Comparison of ENCODE assay signal across 8 cellular contexts in genomic region chr1:48093696-48094518, GRCh38.
DNase-seq lines count a peak whose midpoint lies in the region; ATAC-seq and TF ChIP-seq lines count a peak whose summit lies in the region.

No MANE protein-coding gene starts in this region.

- dilution Hi-C loops in IMR-90 (cut with HindIII; ENCODE audit: low sequenced_read_pairs, unreplicated experiment): no loop called here

- TF ChIP-seq POLR2A in IMR-90 (IDR thresholded peaks at IDR 0.05; ENCODE audit: low read depth, low read length) (no peak), prostate gland (IDR thresholded peaks at IDR 0.05) (no peak)

- H3K56ac ChIP-seq in IMR-90 (ENCODE audit: extremely low read depth, insufficient read depth, low read length): no peak overlapping the region

- intact Hi-C loops in IMR-90 (cut with micrococcal nuclease): no loop called here
- intact Hi-C loops in PC-3 (cut with micrococcal nuclease): loop anchor here (1.0 kb wide), 1 partner anchor 108 kb away; no protein-coding TSS in a partner anchor
- intact Hi-C loops in prostate gland (cut with DNase I): no loop called here

- no peak overlapping the region for H3K14ac ChIP-seq in IMR-90 (replicated peaks; ENCODE audit: low read depth, low read length)

- POLR2A ChIA-PET in IMR-90 (lab: Charles Lee; ENCODE audit: unreplicated experiment): no interaction called here
- POLR2A ChIA-PET in PC-3 (lab: Charles Lee; ENCODE audit: unreplicated experiment): no interaction called here

- no TSS peak for BruUV-seq in IMR-90 (replicated peaks; lab: Mats Ljungman, UMichigan)
- no TSS peak for BruUV-seq in PC-3 (replicated peaks; lab: Mats Ljungman, UMichigan)

- no peak overlapping the region for H2AK5ac ChIP-seq in IMR-90 (ENCODE audit: low read depth, low read length)

- H3K9me3 ChIP-seq in IMR-90 (ENCODE audit: control insufficient read depth, insufficient read depth, low read length) (no peaks in the 10 kb centered on the region), PC-3 (ENCODE audit: low read length) (no peaks in the 10 kb centered on the region), prostate gland (no peaks in the 10 kb centered on the region)

- H2BK15ac ChIP-seq in IMR-90 (ENCODE audit: low read depth, low read length): no peak overlapping the region

- H3K79me2 ChIP-seq in PC-3 (ENCODE audit: low read length): no peaks in the 10 kb centered on the region

- ATAC-seq in GM21526 (IDR thresholded peaks at IDR 0.05; ENCODE audit: low FRiP score, unreplicated experiment) (peak; percentile 99), IMR-90 (ENCODE audit: low read depth) (no peak), PC-3 (peak; percentile 98)

- H3K4me3 ChIP-seq in IMR-90 (ENCODE audit: insufficient read depth, low read depth, low read length): no peak overlapping the region
- peak overlapping the region; percentile 51 for H3K4me3 ChIP-seq in PC-3 (ENCODE audit: low read length)
- no peak overlapping the region for H3K4me3 ChIP-seq in fibroblast of villous mesenchyme (ENCODE audit: low read depth, low read length)
- H3K4me3 ChIP-seq in prostate gland: no peak overlapping the region

- H3K36me3 ChIP-seq in IMR-90 (ENCODE audit: control insufficient read depth, insufficient read depth, low read length) (no peaks in the 10 kb centered on the region), PC-3 (ENCODE audit: low read depth, low read length) (no peaks in the 10 kb centered on the region), prostate gland (no peaks in the 10 kb centered on the region)

- no peak overlapping the region for H3K18ac ChIP-seq in IMR-90 (ENCODE audit: low read depth, low read length)

- H3K9me1 ChIP-seq in IMR-90 (ENCODE audit: insufficient read depth, low read length): no peaks in the 10 kb centered on the region

- H3K27ac ChIP-seq in IMR-90 (ENCODE audit: insufficient read depth, low read length) (no peak overlapping the region), PC-3 (ENCODE audit: low read length) (no peak overlapping the region), prostate gland (no peak overlapping the region)

- H3K4me2 ChIP-seq in IMR-90 (ENCODE audit: low read depth, low read length) (no peak overlapping the region), PC-3 (ENCODE audit: low read length) (peak overlapping the region; percentile 78)

- no peak overlapping the region for H4K5ac ChIP-seq in IMR-90 (ENCODE audit: low read depth, low read length)

- H4K20me1 ChIP-seq in IMR-90 (ENCODE audit: insufficient read depth, low read length): no peaks in the 10 kb centered on the region
- H4K20me1 ChIP-seq in PC-3 (ENCODE audit: low read length): no peaks in the 10 kb centered on the region

- H3K23ac ChIP-seq in IMR-90 (ENCODE audit: low read depth, low read length): no peak overlapping the region

- H3F3A ChIP-seq in PC-3 (ENCODE audit: low read length, unreplicated experiment): no peaks in the 10 kb centered on the region

- H3K4ac ChIP-seq in IMR-90 (ENCODE audit: low read depth, low read length): no peak overlapping the region

- TF ChIP-seq RAD21 in IMR-90 (IDR thresholded peaks at IDR 0.05; ENCODE audit: low read length): peak; percentile 23; the same call in 1 of the 2 replicates

- H3K79me1 ChIP-seq in IMR-90 (ENCODE audit: low read depth in 1 of 2, low read length in 2 of 2): no peaks in the 10 kb centered on the region

- H2AK9ac ChIP-seq in IMR-90 (replicated peaks; ENCODE audit: low read depth, low read length, poor library complexity): no peak overlapping the region

- CTCF ChIA-PET in IMR-90 (lab: Yijun Ruan, JAX) (no interaction called here), PC-3 (lab: Charles Lee) (interaction anchor here (1.0 to 1.5 kb wide), 3 partner anchors 11 to 109 kb away, joined by 5 to 10 read pairs (median 7); no protein-coding TSS in a partner anchor)

- H2AFZ ChIP-seq in IMR-90 (replicated peaks; ENCODE audit: low read length, poor library complexity): no peak overlapping the region
- peak overlapping the region; percentile 77 for H2AFZ ChIP-seq in PC-3 (ENCODE audit: low read length)

- TF ChIP-seq CTCF in IMR-90 (conservative IDR thresholded peaks at IDR 0.05; ENCODE audit: low read depth, low read length): peak; percentile 38; the same call in 1 of the 2 replicates
- peak; percentile 92 for TF ChIP-seq CTCF in PC-3 (conservative IDR thresholded peaks at IDR 0.05; ENCODE audit: low read depth, low read length)
- peak; percentile 74 for TF ChIP-seq CTCF in fibroblast of villous mesenchyme (IDR thresholded peaks at IDR 0.05; ENCODE audit: insufficient read depth, low read depth, low read length)
- TF ChIP-seq CTCF in prostate gland (IDR thresholded peaks at IDR 0.05): peak; percentile 72 to 88 (median 86)

- no peak overlapping the region for H2BK5ac ChIP-seq in IMR-90 (ENCODE audit: low read depth, low read length, poor library complexity, severe bottlenecking)

- H3K27me3 ChIP-seq in IMR-90 (ENCODE audit: control insufficient read depth, insufficient read depth, low read length) (no peaks in the 10 kb centered on the region), PC-3 (ENCODE audit: low read length) (peaks cover 48% of the 10 kb centered on the region), prostate gland (replicated peaks; ENCODE audit: insufficient read depth) (no peaks in the 10 kb centered on the region)

- DNase-seq in DMS53 (lab: John Stamatoyannopoulos, UW): peak; percentile 99
- DNase-seq in IMR-90: peak; percentile 18
- peak; percentile 94 for DNase-seq in PC-3
- peak; percentile 79 to 85 for DNase-seq in activated T-cell treated with anti-CD3 and anti-CD28 coated beads, Interleukin-2, amount 50 U/mL, for 48 hours
- DNase-seq in fibroblast of villous mesenchyme (ENCODE audit: low read depth): peak; percentile 34
- peak; percentile 85 for DNase-seq in prostate gland (ENCODE audit: low spot score)
- DNase-seq in T1000 (lab: John Stamatoyannopoulos, UW): no peak

- in situ Hi-C loops in IMR-90 (cut with MboI; ENCODE audit: low sequenced_read_pairs): no loop called here

- 57% methylated on average over 9 of the region's 24 CpGs; no CpG with 5 or more reads in 1 of the 2 experiments for WGBS in IMR-90 (ENCODE audit: extremely low coverage in 2 of 2, insufficient read length in 1 of 2), 2 experiments
- 40% methylated on average over 20 of the region's 24 CpGs for WGBS in prostate gland

- H3K9me2 ChIP-seq in PC-3 (replicated peaks; ENCODE audit: low read length): no peaks in the 10 kb centered on the region

- H4K91ac ChIP-seq in IMR-90 (ENCODE audit: insufficient read depth, low read depth, low read length): no peak overlapping the region

- no peak overlapping the region for H4K8ac ChIP-seq in IMR-90 (ENCODE audit: low read depth in 2 of 2, low read length in 2 of 2)

- H2BK120ac ChIP-seq in IMR-90 (ENCODE audit: low read depth, low read length): no peak overlapping the region

- H3K9ac ChIP-seq in IMR-90 (ENCODE audit: low read depth, low read length) (no peak overlapping the region), PC-3 (ENCODE audit: low read length) (no peak overlapping the region)

- H3K4me1 ChIP-seq in IMR-90 (ENCODE audit: control insufficient read depth, insufficient read depth, low read length) (no peaks in the 10 kb centered on the region), PC-3 (ENCODE audit: insufficient read depth, low read length) (0 out of 2 replicates have a peak, but pooled peaks cover 5% of the 10 kb centered on the region), prostate gland (replicated peaks) (no peaks in the 10 kb centered on the region)

- H2BK20ac ChIP-seq in IMR-90 (ENCODE audit: low read depth, low read length): no peak overlapping the region

TF ChIP-seq in IMR-90, 13 proteins besides CTCF, POLR2A, EP300 and RAD21:
- TF ChIP-seq NFE2L2 (IDR thresholded peaks at IDR 0.05; ENCODE audit: low read depth, low read length) (no peak), SMC3 (IDR thresholded peaks at IDR 0.05; ENCODE audit: low read depth, low read length) (0 out of 2 replicates have a peak, but pooled peaks have one; percentile 23)

Comparison
In these comparisons a context has a peak if more than half of its experiments do, and no peak if none do; other contexts are left out.
1. CTCF ChIP-seq: peak in every context shown above with its lines; median percentile 92 in PC-3; 86 in prostate gland; 74 in fibroblast of villous mesenchyme; 38 in IMR-90.